8 cellular contexts compared by ENCODE assay signal in the genomic region with DNA sequence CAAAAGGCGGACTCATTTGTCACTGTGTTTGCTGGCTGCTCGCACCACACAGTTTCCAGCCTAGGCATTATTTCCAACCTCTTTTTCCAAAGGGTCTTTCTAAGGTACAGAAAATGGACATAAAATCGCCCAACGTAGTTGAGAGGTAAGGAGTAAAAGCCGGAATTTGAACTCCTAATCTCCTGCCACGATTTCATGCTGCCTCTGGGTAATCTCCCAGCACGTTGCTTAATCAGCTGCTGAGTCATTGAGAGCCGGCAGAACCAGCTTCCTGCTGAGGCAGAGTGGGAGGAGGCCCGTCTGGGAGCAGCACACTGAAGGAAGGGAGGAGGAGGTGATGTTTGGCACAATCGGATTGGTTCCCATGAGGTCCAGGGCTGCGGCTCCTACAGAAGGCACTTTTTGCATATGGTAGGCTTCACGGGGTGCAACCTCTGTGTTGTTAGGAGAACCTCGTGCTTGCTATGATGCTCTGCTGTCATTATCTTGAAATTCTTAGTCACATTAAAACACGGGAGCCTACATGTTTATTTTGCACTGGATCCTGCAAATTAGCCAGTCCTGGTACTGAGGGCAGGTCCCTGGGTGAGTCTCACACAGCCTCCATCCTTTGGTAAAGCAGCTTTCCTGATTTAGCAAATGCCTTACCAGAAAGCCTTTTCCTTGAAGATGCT.
DNase-seq lines count a peak whose midpoint lies in the region; ATAC-seq, FAIRE-seq and TF ChIP-seq lines count a peak whose summit lies in the region.

No MANE protein-coding gene starts in this region.

- H3K27ac ChIP-seq in A549 = peak overlapping the region; percentile 82 to 85
- peak overlapping the region; percentile 68 for H3K27ac ChIP-seq in HCT116 (ENCODE audit: low read depth, low read length)
- no peak overlapping the region for H3K27ac ChIP-seq in H1 (ENCODE audit: low read depth, low read length)
- peak overlapping the region; percentile 48 to 56 for H3K27ac ChIP-seq in thoracic aorta

- H3K4me2 ChIP-seq in A549 (peak overlapping the region; percentile 77), HCT116 (ENCODE audit: low read length) (peak overlapping the region; percentile 80), H1 (ENCODE audit: insufficient read depth in 1 of 2, low read depth in 2 of 2, low read length in 2 of 2) (peak overlapping the region; percentile 4 to 51)

- TSS peak; percentile 62 for BruUV-seq in HCT116 (replicated peaks; lab: Mats Ljungman, UMichigan)

- H3K23me2 ChIP-seq in H1 (ENCODE audit: low read depth, low read length) = no peaks in the 10 kb centered on the region; the same call in 1 of the 2 replicates

- H3K9ac ChIP-seq in HCT116 (ENCODE audit: low read length) = peak overlapping the region; percentile 52
- H3K9ac ChIP-seq in H1 (replicated peaks in 1 of 4; ENCODE audit: extremely low read depth in 1 of 4, low read depth in 3 of 4, low read length in 3 of 4) = no peak overlapping the region

- peak overlapping the region; percentile 47; the same call in 1 of the 2 replicates for H2BK5ac ChIP-seq in H1 (ENCODE audit: low read depth, low read length)

- H3K18ac ChIP-seq in H1 (ENCODE audit: extremely low read depth, low read length) = peak overlapping the region; percentile 78; the same call in 1 of the 2 replicates

- RAD21 ChIA-PET in HCT116 (lab: Charles Lee; ENCODE audit: low non-redundant PET in 1 of 2, low total read pairs in 2 of 2, uncharacterized antibody in 2 of 2, unreplicated experiment in 2 of 2) = interaction anchor here (1.2 to 1.7 kb wide), 2 partner anchors 29 to 39 kb away, joined by 3 read pairs; no protein-coding TSS in a partner anchor

- H3K9me2 ChIP-seq in HCT116 (ENCODE audit: insufficient read depth) = no peaks in the 10 kb centered on the region

- H3K79me2 ChIP-seq in HCT116 (ENCODE audit: insufficient read depth, low read length) (no peaks in the 10 kb centered on the region), H1 (ENCODE audit: control insufficient read depth in 1 of 2, insufficient read depth in 2 of 2, low read length in 2 of 2) (no peaks in the 10 kb centered on the region)

- no peaks in the 10 kb centered on the region for H3K9me3 ChIP-seq in A549
- no peaks in the 10 kb centered on the region for H3K9me3 ChIP-seq in HCT116 (ENCODE audit: control insufficient read depth in 1 of 2, insufficient read depth in 1 of 2, low read depth in 1 of 2, low read length in 2 of 2)
- H3K9me3 ChIP-seq in H1 (ENCODE audit: insufficient read depth in 2 of 2, low read depth in 1 of 2, low read length in 1 of 2) = no peaks in the 10 kb centered on the region
- no peaks in the 10 kb centered on the region for H3K9me3 ChIP-seq in thoracic aorta

- H3K23ac ChIP-seq in H1 (ENCODE audit: insufficient read length) = no peak overlapping the region

- peak overlapping the region; percentile 89 for H2AFZ ChIP-seq in HCT116 (ENCODE audit: low read depth, low read length, poor library complexity, severe bottlenecking)
- no peak overlapping the region for H2AFZ ChIP-seq in H1 (ENCODE audit: low read length)

- peak overlapping the region; percentile 45 for H4K91ac ChIP-seq in H1 (replicated peaks; ENCODE audit: insufficient read length, low read length)

- H3K4ac ChIP-seq in H1 (replicated peaks; ENCODE audit: insufficient read length, low read depth, low read length) = no peak overlapping the region

- peak; percentile 94 for FAIRE-seq in A549 (lab: Jason Lieb, UNC)
- peak; percentile 86 for FAIRE-seq in H1 (lab: Jason Lieb, UNC)

- TF ChIP-seq RAD21 in A549 (conservative IDR thresholded peaks at IDR 0.05 in 1 of 2, IDR thresholded peaks at IDR 0.05 in 1 of 2) = no peak
- TF ChIP-seq RAD21 in HCT116 (IDR thresholded peaks at IDR 0.05; ENCODE audit: low read depth) = no peak
- TF ChIP-seq RAD21 in H1 (IDR thresholded peaks at IDR 0.05 in 1 of 2, conservative IDR thresholded peaks at IDR 0.05 in 1 of 2; ENCODE audit: low read depth in 2 of 2, low read length in 2 of 2) = no peak

- intact Hi-C loops in HCT116 (cut with micrococcal nuclease) = loop anchor here (1.0 to 10.0 kb wide), 2 partner anchors 12 to 208 kb away; no protein-coding TSS in a partner anchor

- TF ChIP-seq POLR2A in A549 (IDR thresholded peaks at IDR 0.05; ENCODE audit: low read length) (no peak), HCT116 (IDR thresholded peaks at IDR 0.05; ENCODE audit: borderline replicate concordance, extremely low read depth, insufficient read depth, insufficient read length) (peak; percentile 47), H1 (IDR thresholded peaks at IDR 0.05; ENCODE audit: control extremely low read depth in 1 of 2, low read depth in 2 of 2, low read length in 2 of 2) (no peak)

- POLR2A ChIA-PET in A549 (lab: Yijun Ruan, JAX) (interaction anchor here (1.0 kb wide), 1 partner anchor 113 kb away, joined by 4 read pairs; no protein-coding TSS in a partner anchor), HCT116 (lab: Charles Lee) (no interaction called here), H1 (lab: Charles Lee; ENCODE audit: partially characterized antibody) (no interaction called here)

- peak overlapping the region; percentile 34 for H2BK120ac ChIP-seq in H1 (replicated peaks; ENCODE audit: low read depth, low read length)

- no peaks in the 10 kb centered on the region for H3K79me1 ChIP-seq in H1 (ENCODE audit: low read depth, low read length)

- peak; percentile 98 for ATAC-seq in A549
- ATAC-seq in HCT116 = peak; percentile 82
- ATAC-seq in thoracic aorta (ENCODE audit: insufficient number of reproducible peaks, low FRiP score, low read depth) = peak; percentile 86

- CTCF ChIA-PET in A549 (lab: Yijun Ruan, JAX) = interaction anchor here (1.3 to 3.7 kb wide), 3 partner anchors 8 to 221 kb away, joined by 3 to 18 read pairs (median 4); no protein-coding TSS in a partner anchor
- CTCF ChIA-PET in HCT116 (lab: Charles Lee) = interaction anchor here (1.1 kb wide), 1 partner anchor 12 kb away, joined by 3 read pairs; no protein-coding TSS in a partner anchor
- CTCF ChIA-PET in H1 (lab: Charles Lee; ENCODE audit: partially characterized antibody) = interaction anchor here (1.3 to 1.7 kb wide), 2 partner anchors 9 to 113 kb away, joined by 4 to 9 read pairs; no protein-coding TSS in a partner anchor

- no peak overlapping the region; the same call in 1 of the 2 replicates for H2BK15ac ChIP-seq in H1 (ENCODE audit: low read length)

- H3K4me1 ChIP-seq in A549 = peaks cover 39% of the 10 kb centered on the region
- H3K4me1 ChIP-seq in HCT116 (ENCODE audit: control insufficient read depth in 1 of 2, insufficient read depth in 2 of 2, low read length in 2 of 2) = peaks cover 66 to 87% of the 10 kb centered on the region in 2 experiments
- H3K4me1 ChIP-seq in H1 (replicated peaks in 1 of 4; ENCODE audit: control insufficient read depth in 3 of 4, insufficient read depth in 4 of 4, low read length in 3 of 4) = peaks cover 7 to 12% (median 9%) of the 10 kb centered on the region in 4 experiments; a peak in 4 of 7 replicates
- peaks cover 10 to 20% of the 10 kb centered on the region in 2 donors for H3K4me1 ChIP-seq in thoracic aorta (ENCODE audit: control insufficient read depth in 1 of 2, low read depth in 2 of 2)

- 13% methylated on average over 14 of the region's 14 CpGs for WGBS in A549 (ENCODE audit: missing lambda C conversion rate)
- 19% methylated on average over 14 of the region's 14 CpGs; no CpG with 5 or more reads in 1 of the 2 experiments for WGBS in H1 (ENCODE audit: extremely low coverage in 1 of 2, insufficient coverage in 1 of 2, insufficient read length in 1 of 2, insufficient replicate concordance in 2 of 2, low coverage in 1 of 2, low lambda C conversion rate in 2 of 2, missing lambda C conversion rate in 1 of 2), 2 experiments

- no peak overlapping the region; the same call in 1 of the 2 replicates for H2BK20ac ChIP-seq in H1 (ENCODE audit: low read length)

- TF ChIP-seq CTCF in A549 (IDR thresholded peaks at IDR 0.05) (no peak), HCT116 (IDR thresholded peaks at IDR 0.05 in 2 of 3, conservative IDR thresholded peaks at IDR 0.05 in 1 of 3; ENCODE audit: borderline replicate concordance in 1 of 3, insufficient read depth in 1 of 3, low read depth in 2 of 3, low read length in 2 of 3) (no peak), H1 (IDR thresholded peaks at IDR 0.05; ENCODE audit: control extremely low read depth in 1 of 3, insufficient read depth in 1 of 3, low read depth in 1 of 3, low read length in 3 of 3) (no peak), thoracic aorta (IDR thresholded peaks at IDR 0.05) (no peak)

- no peak overlapping the region for H2AK5ac ChIP-seq in H1 (ENCODE audit: low read depth, low read length)

- no peak overlapping the region for H3K14ac ChIP-seq in H1 (ENCODE audit: insufficient read length)

- DNase-seq in A549 (ENCODE audit: low read depth in 1 of 2, low spot score in 1 of 2) (peak; percentile 93 to 94), HCT116 (ENCODE audit: low read depth, low spot score) (peak; percentile 91), SHP77 (lab: John Stamatoyannopoulos, UW) (peak; percentile 25 to 54), H1 (ENCODE audit: low read depth in 1 of 2, low spot score in 2 of 2) (peak; percentile 69 to 80), medulla oblongata (ENCODE audit: extremely low spot score) (peak; percentile 21), thoracic aorta (ENCODE audit: low spot score) (peak; percentile 85), NCI-H2029 (lab: John Stamatoyannopoulos, UW) (no peak)
- no peak for DNase-seq in activated CD4-positive, CD25-positive, alpha-beta regulatory T cell (lab: John Stamatoyannopoulos, UW)

- H3K27me3 ChIP-seq in HCT116 (ENCODE audit: insufficient read depth, low read length) (no peaks in the 10 kb centered on the region), H1 (replicated peaks in 1 of 4; ENCODE audit: control insufficient read depth in 3 of 4, extremely low read depth in 1 of 4, insufficient read depth in 3 of 4, low read length in 3 of 4) (peaks cover 0 to 7% (median 4%) of the 10 kb centered on the region in 4 experiments; a peak in 4 of 7 replicates), thoracic aorta (replicated peaks; ENCODE audit: insufficient read depth) (no peaks in the 10 kb centered on the region)

- no peak overlapping the region for H4K5ac ChIP-seq in H1 (ENCODE audit: insufficient read length, low read depth, low read length)

- H3K4me3 ChIP-seq in A549 (peak overlapping the region; percentile 6; the same call in 1 of the 3 replicates), HCT116 (replicated peaks in 1 of 2; ENCODE audit: low read depth in 1 of 2, low read length in 2 of 2) (peak overlapping the region; percentile 3 to 40; a peak in 3 of 4 replicates), H1 (ENCODE audit: extremely low read depth in 1 of 4, insufficient read depth in 2 of 4, low read depth in 3 of 4, low read length in 4 of 4) (peak overlapping the region in 1 of 4 experiments; percentile 22; a peak in 1 of 8 replicates), thoracic aorta (peak overlapping the region; percentile 22)

- H3K36me3 ChIP-seq in HCT116 (ENCODE audit: control insufficient read depth in 1 of 2, insufficient read depth in 2 of 2, low read length in 2 of 2) = no peaks in the 10 kb centered on the region
- no peaks in the 10 kb centered on the region for H3K36me3 ChIP-seq in H1 (ENCODE audit: control insufficient read depth in 2 of 4, insufficient read depth in 4 of 4, low read length in 3 of 4)
- no peaks in the 10 kb centered on the region for H3K36me3 ChIP-seq in thoracic aorta

- H4K8ac ChIP-seq in H1 (ENCODE audit: extremely low read depth, insufficient read depth, low read length) = no peak overlapping the region

- H4K20me1 ChIP-seq in HCT116 (ENCODE audit: insufficient read depth) (no peaks in the 10 kb centered on the region), H1 (replicated peaks in 1 of 2; ENCODE audit: control insufficient read depth in 1 of 2, insufficient read depth in 2 of 2, low read length in 2 of 2) (no peaks in the 10 kb centered on the region)

- H3K56ac ChIP-seq in H1 (replicated peaks; ENCODE audit: insufficient read length, low read depth, low read length) = no peak overlapping the region

- TF ChIP-seq EP300 in A549 (IDR thresholded peaks at IDR 0.05) = peak in 1 of 2 experiments; percentile 17; a peak in 1 of 5 replicates
- peak in 1 of 2 experiments; percentile 66; a peak in 1 of 3 replicates for TF ChIP-seq EP300 in H1 (IDR thresholded peaks at IDR 0.05; ENCODE audit: borderline replicate concordance in 1 of 2, low read depth in 2 of 2, low read length in 2 of 2)

- peak overlapping the region; percentile 71 for H2BK12ac ChIP-seq in H1 (ENCODE audit: low read depth, low read length)

Comparison
In these comparisons a context has a peak if more than half of its experiments do, and no peak if none do; other contexts are left out.
1. DNase-seq: peak in A549 (2 of 2), HCT116 (single experiment), SHP77 (2 of 2), H1 (2 of 2), medulla oblongata (single experiment) and thoracic aorta (single experiment); none in NCI-H2029 (single experiment) and activated CD4-positive, CD25-positive, alpha-beta regulatory T cell (0 of 4).
2. H3K4me2 ChIP-seq: peak in every context shown above with its lines; median percentile 80 in HCT116; 77 in A549; 28 in H1.
3. Peak in every context shown above with its lines, with median percentiles within 50 percentile points of each other: ATAC-seq.